Comparison of ENCODE assay signal across 34 cellular contexts in the genomic region with DNA sequence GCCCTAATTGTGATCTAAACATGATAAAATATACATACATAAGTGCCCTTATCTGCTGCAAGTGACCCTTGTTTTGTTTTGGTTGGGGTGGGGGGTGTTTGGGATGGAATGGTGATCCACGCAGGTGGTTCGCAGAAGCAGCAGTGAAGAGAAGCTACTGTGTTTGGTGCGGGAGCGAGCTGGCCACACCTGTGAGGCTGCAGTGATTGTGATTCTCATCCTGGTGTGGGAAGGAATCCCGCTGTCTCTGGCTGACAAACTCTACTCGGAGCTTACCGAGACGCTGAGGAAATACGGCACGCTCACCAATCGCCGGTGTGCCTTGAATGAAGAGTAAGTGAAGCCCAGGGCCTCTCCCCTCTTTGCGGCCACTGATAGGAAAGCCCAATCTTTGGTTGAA.
"Had no signal": no experiment of that assay in that cellular context is flagged by ENCODE, and none has a peak within 500 bp of the region (broad histone marks: within the 10 kb centered on the region; RNA-seq: fewer than 3 reads in every experiment).

No MANE protein-coding gene starts in this region.

- H3K9me2 ChIP-seq: SK-N-SH had no signal

- H3K9me3 ChIP-seq: SJCRH30, SK-N-SH had no signal

- H3K9me3 Mint-ChIP-seq: activated CD8-positive, alpha-beta T cell treated with anti-CD3 and anti-CD28 coated beads for 36 hours; activated naive CD8-positive, alpha-beta T cell treated with anti-CD3 and anti-CD28 coated beads for 36 hours; activated T-cell treated with anti-CD3 and anti-CD28 coated beads, Interleukin-2, amount 50 U/mL, for 72 hours; activated T-helper 17 cell treated with anti-CD3 and anti-CD28 coated beads, Interleukin-2, amount 50 U/mL, for 72 hours; T-cell had no signal

- H3K4me3 ChIP-seq: SJCRH30 had no signal

- H3K9ac ChIP-seq: KMS-11, SK-N-SH had no signal

- H3K4me1 Mint-ChIP-seq: T-helper 17 cell had no signal

- H3K4me2 ChIP-seq: KMS-11, SK-N-SH had no signal

- H3K36me3 ChIP-seq: brain microvascular endothelial cell had no signal

- H3K27me3 ChIP-seq: brain microvascular endothelial cell, SJCRH30 had no signal

- DNase-seq: activated CD4-positive, alpha-beta T cell treated with anti-CD3 and anti-CD28 coated beads for 1 hour; activated CD4-positive, alpha-beta T cell treated with anti-CD3 and anti-CD28 coated beads for 48 hours; activated CD4-positive, CD25-positive, alpha-beta regulatory T cell; activated CD8-positive, alpha-beta T cell treated with anti-CD3 and anti-CD28 coated beads for 36 hours; activated effector memory CD4-positive, alpha-beta T cell treated with anti-CD3 and anti-CD28 coated beads, Interleukin-2, amount 50 U/mL, for 16 hours; activated naive CD4-positive, alpha-beta T cell; activated naive CD4-positive, alpha-beta T cell treated with anti-CD3 and anti-CD28 coated beads, Interleukin-2, amount 50 U/mL, for 16 hours; activated naive CD8-positive, alpha-beta T cell treated with anti-CD3 and anti-CD28 coated beads for 36 hours; activated T-cell treated with anti-CD3 and anti-CD28 coated beads, Interleukin-2, amount 50 U/mL, for 1 hour; activated T-cell treated with anti-CD3 and anti-CD28 coated beads, Interleukin-2, amount 50 U/mL, for 72 hours; amniotic stem cell; aorta; brain microvascular endothelial cell; central memory CD4-positive, alpha-beta T cell; MM.1S; MV-4-11; NCI-H1092 treated with DMSO at 0.1 percent for 48 hours; NCI-H146; NCI-H1930; NCI-H2081 treated with DMSO at 0.1 percent for 48 hours; NCI-H226; NCI-H446 treated with DMSO at 0.1 percent for 48 hours; NCI-H524; NCI-H69; NCI-H82; SHP77; SJCRH30; SK-N-SH; T-cell; T-helper 17 cell had no signal

- H3K27me3 Mint-ChIP-seq: activated CD8-positive, alpha-beta T cell treated with anti-CD3 and anti-CD28 coated beads for 36 hours; activated naive CD8-positive, alpha-beta T cell treated with anti-CD3 and anti-CD28 coated beads for 36 hours; activated T-helper 17 cell treated with anti-CD3 and anti-CD28 coated beads, Interleukin-2, amount 50 U/mL, for 72 hours; T-cell; T-helper 17 cell had no signal

- ATAC-seq: activated CD8-positive, alpha-beta T cell treated with anti-CD3 and anti-CD28 coated beads for 36 hours; activated T-cell treated with anti-CD3 and anti-CD28 coated beads, Interleukin-2, amount 50 U/mL, for 72 hours; activated T-helper 17 cell treated with anti-CD3 and anti-CD28 coated beads, Interleukin-2, amount 50 U/mL, for 72 hours; Panc1; T-cell; T-helper 17 cell had no signal

- H3K4me3 Mint-ChIP-seq: activated CD8-positive, alpha-beta T cell treated with anti-CD3 and anti-CD28 coated beads for 36 hours; activated naive CD8-positive, alpha-beta T cell treated with anti-CD3 and anti-CD28 coated beads for 36 hours; activated T-cell treated with anti-CD3 and anti-CD28 coated beads, Interleukin-2, amount 50 U/mL, for 72 hours; activated T-helper 17 cell treated with anti-CD3 and anti-CD28 coated beads, Interleukin-2, amount 50 U/mL, for 72 hours; T-cell; T-helper 17 cell had no signal

- H3K4me1 ChIP-seq: SJCRH30 had no signal

- H3K27ac Mint-ChIP-seq: activated CD8-positive, alpha-beta T cell treated with anti-CD3 and anti-CD28 coated beads for 36 hours; activated naive CD8-positive, alpha-beta T cell treated with anti-CD3 and anti-CD28 coated beads for 36 hours; activated T-cell treated with anti-CD3 and anti-CD28 coated beads, Interleukin-2, amount 50 U/mL, for 72 hours; activated T-helper 17 cell treated with anti-CD3 and anti-CD28 coated beads, Interleukin-2, amount 50 U/mL, for 72 hours; T-helper 17 cell had no signal

- H3K27ac ChIP-seq: brain microvascular endothelial cell, KMS-11, SJCRH30, VCaP had no signal
